ENCODE assay signal across 8 cellular contexts in the genomic region with DNA sequence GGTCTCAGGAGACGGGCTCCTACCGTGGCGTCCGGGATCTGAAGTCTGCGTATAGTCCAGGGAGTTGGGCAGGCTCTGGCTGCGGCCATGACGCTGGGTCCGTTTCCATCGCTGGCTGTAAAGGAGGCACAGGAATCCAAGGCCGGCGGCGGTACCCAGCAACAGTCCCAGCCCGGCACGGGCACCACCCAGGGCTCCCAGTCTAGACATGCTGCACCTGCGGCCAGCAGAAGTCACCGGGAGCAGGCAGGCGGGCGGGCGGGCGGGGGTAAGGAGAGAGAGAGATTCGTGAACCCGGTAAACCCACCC. TPM values are rescaled to one million over a fixed set of nuclear protein-coding genes. Genes with fewer than 3 reads are reported as not detected.
A peak's percentile ranks its signal among the peaks of the same experiment; 100 is the strongest.
DNase-seq lines count a peak whose midpoint lies in the region; ATAC-seq and TF ChIP-seq lines count a peak whose summit lies in the region.

No MANE protein-coding gene starts in this region.

- peak overlapping the region; percentile 88 for H3K4me2 ChIP-seq in osteoblast (ENCODE audit: insufficient read depth, low read length)

- H3K27me3 ChIP-seq in osteoblast (ENCODE audit: insufficient read depth, low read length): no peaks in the 10 kb centered on the region

- peaks cover 27% of the 10 kb centered on the region for H3K36me3 ChIP-seq in osteoblast (ENCODE audit: insufficient read depth, low read length)

- H2AFZ ChIP-seq in osteoblast (ENCODE audit: low read length): peak overlapping the region; percentile 91

- H4K20me1 ChIP-seq in osteoblast (ENCODE audit: insufficient read depth, low read length): no peaks in the 10 kb centered on the region

- intact Hi-C loops in activated CD4-positive, alpha-beta memory T cell treated with anti-CD3 and anti-CD28 coated beads for 36 hours (cut with micrococcal nuclease): loop anchor here (2.0 kb wide), 2 partner anchors 52 to 160 kb away; a partner anchor contains a TSS

- H3K27me3 Mint-ChIP-seq in activated CD4-positive, alpha-beta memory T cell treated with anti-CD3 and anti-CD28 coated beads for 36 hours: no peaks in the 10 kb centered on the region

- peaks cover 19% of the 10 kb centered on the region for H3K36me3 Mint-ChIP-seq in activated CD4-positive, alpha-beta memory T cell treated with anti-CD3 and anti-CD28 coated beads for 36 hours

- peaks cover 39% of the 10 kb centered on the region for H3K79me2 ChIP-seq in osteoblast (ENCODE audit: insufficient read depth, low read length)

- H3K4me3 Mint-ChIP-seq in activated CD4-positive, alpha-beta memory T cell treated with anti-CD3 and anti-CD28 coated beads for 36 hours: peak overlapping the region; percentile 90

- peaks cover 6% of the 10 kb centered on the region for H3K4me1 ChIP-seq in osteoblast (ENCODE audit: insufficient read depth, low read length)

- no peaks in the 10 kb centered on the region for H3K9me3 ChIP-seq in osteoblast (ENCODE audit: low read depth, low read length)

- POLR2A ChIA-PET in activated CD4-positive, alpha-beta memory T cell treated with anti-CD3 and anti-CD28 coated beads for 36 hours (lab: Charles Lee): interaction anchor here (1.0 to 1.8 kb wide), 2 partner anchors 10 to 11 kb away, joined by 4 to 7 read pairs; a partner anchor contains a TSS

- H3K27ac ChIP-seq in osteoblast (ENCODE audit: low read depth, low read length): peak overlapping the region; percentile 69

- no peak for TF ChIP-seq CTCF in fibroblast of the aortic adventitia (IDR thresholded peaks at IDR 0.05; ENCODE audit: insufficient read depth, low read length)
- TF ChIP-seq CTCF in osteoblast (IDR thresholded peaks at IDR 0.05; ENCODE audit: extremely low read depth, low read depth, low read length): no peak

- H3K27ac Mint-ChIP-seq in activated CD4-positive, alpha-beta memory T cell treated with anti-CD3 and anti-CD28 coated beads for 36 hours: peak overlapping the region; percentile 94

- CTCF ChIA-PET in activated CD4-positive, alpha-beta memory T cell treated with anti-CD3 and anti-CD28 coated beads for 36 hours (lab: Charles Lee): interaction anchor here (1.4 to 1.9 kb wide), 2 partner anchors 28 to 58 kb away, joined by 3 to 11 read pairs; no protein-coding TSS in a partner anchor

- H3K4me1 Mint-ChIP-seq in activated CD4-positive, alpha-beta memory T cell treated with anti-CD3 and anti-CD28 coated beads for 36 hours (ENCODE audit: low read depth): peaks cover 28% of the 10 kb centered on the region

- H3K4me3 ChIP-seq in fibroblast of the aortic adventitia (ENCODE audit: low read depth, low read length) (peak overlapping the region; percentile 95), osteoblast (ENCODE audit: insufficient read depth, low read length) (peak overlapping the region; percentile 93)

- ATAC-seq in HG02642 (IDR thresholded peaks at IDR 0.05; ENCODE audit: poor library complexity, unreplicated experiment): peak; percentile 5
- no peak for ATAC-seq in GM21619 (IDR thresholded peaks at IDR 0.05; ENCODE audit: unreplicated experiment)
- ATAC-seq in HG03159 (IDR thresholded peaks at IDR 0.05; ENCODE audit: unreplicated experiment): no peak
- ATAC-seq in HG03469 (IDR thresholded peaks at IDR 0.05; ENCODE audit: unreplicated experiment): no peak

- DNase-seq in COLO668 (lab: John Stamatoyannopoulos, UW; ENCODE audit: unreplicated experiment) (peak; percentile 35), fibroblast of the aortic adventitia (ENCODE audit: low read depth) (peak; percentile 18), osteoblast (ENCODE audit: insufficient read length, low spot score, missing footprints) (peak; percentile 74)
- DNase-seq in activated CD4-positive, alpha-beta memory T cell treated with anti-CD3 and anti-CD28 coated beads for 36 hours: peak; percentile 38

- H3K9me3 Mint-ChIP-seq in activated CD4-positive, alpha-beta memory T cell treated with anti-CD3 and anti-CD28 coated beads for 36 hours: no peaks in the 10 kb centered on the region

RNA-seq across cellular contexts. Expression of a gene that starts 0.5 kb away (rescaled TPM):
- total RNA-seq in activated CD4-positive, alpha-beta memory T cell treated with anti-CD3 and anti-CD28 coated beads for 36 hours: 10 to 100 TPM; 22.6 to 22.7 TPM
- total RNA-seq in fibroblast of the aortic adventitia (ENCODE audit: low replicate concordance) (18.0 and 54.0 TPM in 2 replicates), osteoblast (18.6 and 19.9 TPM in 2 replicates)

RNA-seq across cellular contexts. Expression of a gene that starts 9.3 kb away (rescaled TPM):
- 10 to 100 TPM; 36.0 to 40.2 TPM for total RNA-seq in activated CD4-positive, alpha-beta memory T cell treated with anti-CD3 and anti-CD28 coated beads for 36 hours
- total RNA-seq in fibroblast of the aortic adventitia (ENCODE audit: low replicate concordance): 0.82 and 2.0 TPM in 2 replicates
- 4.4 and 4.7 TPM in 2 replicates for total RNA-seq in osteoblast

RNA-seq across cellular contexts. Expression of a gene that starts 15.3 kb away (rescaled TPM):
- total RNA-seq in activated CD4-positive, alpha-beta memory T cell treated with anti-CD3 and anti-CD28 coated beads for 36 hours: under 1 TPM; 0.39 to 0.43 TPM
- total RNA-seq in fibroblast of the aortic adventitia (ENCODE audit: low replicate concordance) (0.18 and 0.57 TPM in 2 replicates), osteoblast (under 0.01 and 0.29 TPM in 2 replicates)

RNA-seq across cellular contexts. Expression of a gene that starts 52.4 kb away (rescaled TPM):
- 10 to 100 TPM; 22.8 to 26.1 TPM for total RNA-seq in activated CD4-positive, alpha-beta memory T cell treated with anti-CD3 and anti-CD28 coated beads for 36 hours
- total RNA-seq in fibroblast of the aortic adventitia (ENCODE audit: low replicate concordance) (13.0 and 24.9 TPM in 2 replicates), osteoblast (17.4 and 18.0 TPM in 2 replicates)

RNA-seq across cellular contexts. Expression of a gene that starts 52.7 kb away (rescaled TPM):
- total RNA-seq in activated CD4-positive, alpha-beta memory T cell treated with anti-CD3 and anti-CD28 coated beads for 36 hours: 10 to 100 TPM; 32.5 to 34.5 TPM
- total RNA-seq in fibroblast of the aortic adventitia (ENCODE audit: low replicate concordance): 21.6 and 33.5 TPM in 2 replicates
- 14.8 and 15.6 TPM in 2 replicates for total RNA-seq in osteoblast

Comparison
In these comparisons a context has a peak if more than half of its experiments do, and no peak if none do; other contexts are left out.
1. DNase-seq: peak in every context shown above with its lines; median percentile 74 in osteoblast; 38 in activated CD4-positive, alpha-beta memory T cell treated with anti-CD3 and anti-CD28 coated beads for 36 hours; 35 in COLO668; 18 in fibroblast of the aortic adventitia.